ENCODE assay signal across 14 cellular contexts in genomic region chr9:123480096-123480495, GRCh38.
A peak's percentile ranks its signal among the peaks of the same experiment; 100 is the strongest.
DNase-seq lines count a peak whose midpoint lies in the region; FAIRE-seq and TF ChIP-seq lines count a peak whose summit lies in the region.
"Had no signal": no experiment of that assay in that cellular context is flagged by ENCODE, and none has a peak within 500 bp of the region (broad histone marks: within the 10 kb centered on the region; RNA-seq: fewer than 3 reads in every experiment).

No MANE protein-coding gene starts in this region.

- peak overlapping the region; percentile 22 to 74 (median 24); a peak in 5 of 7 replicates for H3K27ac Mint-ChIP-seq in H9
- H3K27ac Mint-ChIP-seq in brain: peak overlapping the region in 4 of 5 experiments; percentile 5 to 95 (median 68)
- H3K27ac Mint-ChIP-seq in neural progenitor cell: no peak overlapping the region
- H3K27ac Mint-ChIP-seq: B cell; CD8-positive, alpha-beta T cell had no signal

- H2BK15ac ChIP-seq in H9 (ENCODE audit: low read depth, low read length): no peak overlapping the region

- H3K79me1 ChIP-seq in H9 (ENCODE audit: insufficient read depth, low read depth, low read length, poor library complexity, severe bottlenecking): no peaks in the 10 kb centered on the region

- DNase-seq in H9 (no peak), neural progenitor cell (ENCODE audit: low spot score) (no peak), spleen (peak; percentile 65), HTR-8/SVneo (ENCODE audit: insufficient read length, low spot score) (no peak), NOMO-1 treated with DMSO at 0.1 percent for 48 hours (lab: John Stamatoyannopoulos, UW; ENCODE audit: unreplicated experiment) (no peak)
- DNase-seq in stimulated activated CD4-positive, alpha-beta T cell treated with anti-CD3 and anti-CD28 coated beads, Interleukin-15, amount 100 ng/mL, for 24 hours: no peak
- DNase-seq: Calu3; CD8-positive, alpha-beta T cell; DMS79 treated with DMSO at 0.1 percent for 48 hours; GF-D8; HCEC 1CT had no signal

- no peaks in the 10 kb centered on the region; the same call in 1 of the 2 replicates for H3K27me3 ChIP-seq in H9 (ENCODE audit: insufficient read depth, low read length)
- H3K27me3 ChIP-seq in neural progenitor cell: no peaks in the 10 kb centered on the region
- H3K27me3 ChIP-seq in spleen (replicated peaks in 1 of 7): no peaks in the 10 kb centered on the region
- H3K27me3 ChIP-seq: BLaER1 treated with 17β-estradiol and CSF1 and Interleukin-3, amounts not matched to agents 10 nM and 100 nM had no signal

- H3K4me2 ChIP-seq in H9 (ENCODE audit: insufficient read depth, insufficient read length, low read length): no peak overlapping the region
- peak overlapping the region; percentile 23 for H3K4me2 ChIP-seq in neural progenitor cell
- H3K4me2 ChIP-seq: BLaER1 treated with 17β-estradiol and CSF1 and Interleukin-3, amounts not matched to agents 10 nM and 100 nM had no signal

- no peak overlapping the region for H4K91ac ChIP-seq in H9 (ENCODE audit: insufficient read length, low read depth, low read length)

- H2AFZ ChIP-seq in H9 (ENCODE audit: low read length) (no peak overlapping the region), neural progenitor cell (replicated peaks) (no peak overlapping the region)

- H3K9me3 Mint-ChIP-seq in H9 (no peaks in the 10 kb centered on the region), brain (no peaks in the 10 kb centered on the region), neural progenitor cell (no peaks in the 10 kb centered on the region)
- H3K9me3 Mint-ChIP-seq: CD8-positive, alpha-beta T cell had no signal

- no peak overlapping the region for H3K4me3 Mint-ChIP-seq in H9
- no peak overlapping the region for H3K4me3 Mint-ChIP-seq in brain
- H3K4me3 Mint-ChIP-seq in neural progenitor cell: no peak overlapping the region
- H3K4me3 Mint-ChIP-seq: B cell; CD8-positive, alpha-beta T cell had no signal

- H4K20me1 ChIP-seq in H9 (ENCODE audit: control insufficient read depth, insufficient read depth, insufficient read length) (no peaks in the 10 kb centered on the region), neural progenitor cell (ENCODE audit: low read depth) (peaks cover 21% of the 10 kb centered on the region)

- H3K4me3 ChIP-seq in neural progenitor cell (no peak overlapping the region), spleen (no peak overlapping the region)
- H3K4me3 ChIP-seq: BLaER1 treated with 17β-estradiol and CSF1 and Interleukin-3, amounts not matched to agents 10 nM and 100 nM had no signal

- no peak overlapping the region for H2BK5ac ChIP-seq in H9 (ENCODE audit: insufficient read length, low read length)

- no peak for TF ChIP-seq CTCF in H9 (conservative IDR thresholded peaks at IDR 0.05)
- no peak for TF ChIP-seq CTCF in brain (conservative IDR thresholded peaks at IDR 0.05)
- TF ChIP-seq CTCF in neural progenitor cell (IDR thresholded peaks at IDR 0.05): no peak
- no peak for TF ChIP-seq CTCF in spleen (IDR thresholded peaks at IDR 0.05 in 8 of 11, conservative IDR thresholded peaks at IDR 0.05 in 3 of 11)

- H3K36me3 Mint-ChIP-seq in H9 (ENCODE audit: insufficient read depth in 1 of 3, low read depth in 3 of 3) (no peaks in the 10 kb centered on the region; a peak in 1 of 7 replicates), brain (no peaks in the 10 kb centered on the region), neural progenitor cell (no peaks in the 10 kb centered on the region)
- H3K36me3 Mint-ChIP-seq: CD8-positive, alpha-beta T cell had no signal

- no peak overlapping the region for H2BK20ac ChIP-seq in H9 (ENCODE audit: low read depth, low read length, poor library complexity, severe bottlenecking)

- H3K14ac ChIP-seq in H9 (ENCODE audit: insufficient read depth, low read length): no peak overlapping the region

- H4K5ac ChIP-seq in H9 (ENCODE audit: insufficient read length, low read depth, low read length): no peak overlapping the region

- H3K18ac ChIP-seq in H9 (ENCODE audit: insufficient read length, low read depth, low read length): peak overlapping the region; percentile 21

- no peak overlapping the region for H3T11ph ChIP-seq in H9 (ENCODE audit: low read length)

- H2BK120ac ChIP-seq in H9 (ENCODE audit: low read depth, low read length, poor library complexity, severe bottlenecking): no peak overlapping the region

- peaks cover 11% of the 10 kb centered on the region for H3K27me3 Mint-ChIP-seq in H9 (ENCODE audit: low read depth)
- H3K27me3 Mint-ChIP-seq in brain: no peaks in the 10 kb centered on the region
- peaks cover 4% of the 10 kb centered on the region for H3K27me3 Mint-ChIP-seq in neural progenitor cell (ENCODE audit: insufficient read depth, low read depth)
- H3K27me3 Mint-ChIP-seq: B cell had no signal

- no peak overlapping the region for H3K27ac ChIP-seq in H9 (ENCODE audit: insufficient read length, low read depth, low read length)
- H3K27ac ChIP-seq in neural progenitor cell: no peak overlapping the region
- no peak overlapping the region for H3K27ac ChIP-seq in spleen
- H3K27ac ChIP-seq: BLaER1 treated with 17β-estradiol and CSF1 and Interleukin-3, amounts not matched to agents 10 nM and 100 nM had no signal

- H3K23me2 ChIP-seq in H9 (ENCODE audit: insufficient read length, low read depth, low read length, poor library complexity, severe bottlenecking): no peaks in the 10 kb centered on the region

- H3K56ac ChIP-seq in H9 (ENCODE audit: insufficient read length, low read depth, low read length): no peak overlapping the region

- H3K79me2 ChIP-seq in H9 (ENCODE audit: insufficient read depth, low read length) (no peaks in the 10 kb centered on the region), neural progenitor cell (ENCODE audit: low read depth) (no peaks in the 10 kb centered on the region)

- no CpG with 5 or more reads among the region's 9 CpGs for WGBS in H9 (ENCODE audit: extremely low coverage, insufficient read length, low lambda C conversion rate)
- 87 to 96% (median 92%) methylated on average over 9 of the region's 9 CpGs for WGBS in spleen, 5 donors

- no peak overlapping the region for H3K23ac ChIP-seq in H9 (ENCODE audit: insufficient read length, low read depth, low read length)

- no peak overlapping the region for H2BK12ac ChIP-seq in H9 (ENCODE audit: insufficient read length, low read depth, low read length)

- no peak overlapping the region for H2AK5ac ChIP-seq in H9 (ENCODE audit: insufficient read length, low read length)

- no peak for TF ChIP-seq POLR2A in spleen (IDR thresholded peaks at IDR 0.05)

- no peaks in the 10 kb centered on the region for H3K9me3 ChIP-seq in H9 (ENCODE audit: control insufficient read depth, low read depth, low read length)
- H3K9me3 ChIP-seq in neural progenitor cell (ENCODE audit: low read depth): no peaks in the 10 kb centered on the region
- no peaks in the 10 kb centered on the region for H3K9me3 ChIP-seq in spleen
- H3K9me3 ChIP-seq: BLaER1 treated with 17β-estradiol and CSF1 and Interleukin-3, amounts not matched to agents 10 nM and 100 nM had no signal

- FAIRE-seq in HTR-8/SVneo (lab: Jason Lieb, UNC): no peak

- intact Hi-C loops in spleen (cut with DNase I; ENCODE audit: low total_unique reads): no loop called here

- H3K4me1 ChIP-seq in H9 (ENCODE audit: insufficient read depth, low read length) (peaks cover 11% of the 10 kb centered on the region; the same call in 1 of the 2 replicates), neural progenitor cell (peaks cover 20% of the 10 kb centered on the region), spleen (no peaks in the 10 kb centered on the region)

- H3K9ac ChIP-seq in H9 (ENCODE audit: extremely low read depth, insufficient read length, low read length) (no peak overlapping the region), neural progenitor cell (no peak overlapping the region)
- H3K9ac ChIP-seq: BLaER1 treated with 17β-estradiol and CSF1 and Interleukin-3, amounts not matched to agents 10 nM and 100 nM had no signal

- no peaks in the 10 kb centered on the region for H3K36me3 ChIP-seq in neural progenitor cell
- peaks cover 0 to 17% (median 0%) of the 10 kb centered on the region in 6 donors for H3K36me3 ChIP-seq in spleen

- H4K8ac ChIP-seq in H9 (replicated peaks; ENCODE audit: insufficient read length, low read depth, low read length): no peak overlapping the region

- H3F3A ChIP-seq in neural progenitor cell (ENCODE audit: low read depth): no peaks in the 10 kb centered on the region

- peaks cover 46 to 50% of the 10 kb centered on the region in 2 experiments for H3K4me1 Mint-ChIP-seq in H9
- H3K4me1 Mint-ChIP-seq in brain: peaks cover 43% of the 10 kb centered on the region
- peaks cover 13% of the 10 kb centered on the region for H3K4me1 Mint-ChIP-seq in neural progenitor cell
- H3K4me1 Mint-ChIP-seq: B cell had no signal

- H3K4ac ChIP-seq in H9 (ENCODE audit: low read depth, low read length): no peak overlapping the region
